In genomic region chr12:54280401-54281260, GRCh38 we compare ENCODE assay signal across 8 cellular contexts. TPM values are rescaled to one million over a fixed set of nuclear protein-coding genes. Genes with fewer than 3 reads are reported as not detected.
DNase-seq lines count a peak whose midpoint lies in the region; ATAC-seq and TF ChIP-seq lines count a peak whose summit lies in the region.

TSS of gene HNRNPA1 (plus strand) at chr12:54280726. CDS start at chr12:54280808, 82 bp downstream.

- intact Hi-C loops in PC-3 (cut with micrococcal nuclease): loop anchor here (1.0 kb wide), 2 partner anchors 44 to 79 kb away; no protein-coding TSS in a partner anchor

- H3K9me2 ChIP-seq in PC-3 (replicated peaks; ENCODE audit: low read length): no peaks in the 10 kb centered on the region

- POLR2A ChIA-PET in PC-3 (lab: Charles Lee; ENCODE audit: unreplicated experiment): interaction anchor here (0.5 to 1.9 kb wide), 3 partner anchors 21 to 263 kb away, joined by 3 to 40 read pairs (median 4); partner anchors contain the start of gene COPZ1

- peaks cover 61% of the 10 kb centered on the region for H3K36me3 ChIP-seq in PC-3 (ENCODE audit: low read depth, low read length)

- H3K9ac ChIP-seq in PC-3 (ENCODE audit: low read length): peak within 1 kb of the TSS; percentile 99

- ATAC-seq in GM21576 (IDR thresholded peaks at IDR 0.05; ENCODE audit: unreplicated experiment) (peak; percentile 84), PC-3 (peak; percentile 85)

- CTCF ChIA-PET in PC-3 (lab: Charles Lee): interaction anchor here (0.8 to 1.8 kb wide), 2 partner anchors 29 to 44 kb away, joined by 4 to 7 read pairs; partner anchors contain the start of gene COPZ1

- H3K4me1 ChIP-seq in PC-3 (ENCODE audit: insufficient read depth, low read length): peaks cover 31% of the 10 kb centered on the region

- H3F3A ChIP-seq in PC-3 (ENCODE audit: low read length, unreplicated experiment): peaks cover 13% of the 10 kb centered on the region

- TF ChIP-seq RAD21 in Ishikawa (IDR thresholded peaks at IDR 0.05; ENCODE audit: low read depth): no peak

- BruUV-seq in PC-3 (replicated peaks; lab: Mats Ljungman, UMichigan): TSS peak; percentile 53

- peaks cover 44% of the 10 kb centered on the region for H4K20me1 ChIP-seq in PC-3 (ENCODE audit: low read length)

- peaks cover 85% of the 10 kb centered on the region for H3K79me2 ChIP-seq in PC-3 (ENCODE audit: low read length)

- peak within 1 kb of the TSS; percentile 88 for H3K4me3 ChIP-seq in PC-3 (ENCODE audit: low read length)

- DNase-seq in DMS153 (lab: John Stamatoyannopoulos, UW): peak; percentile 99
- DNase-seq in PC-3: peak; percentile 99
- DNase-seq in activated T-cell treated with anti-CD3 and anti-CD28 coated beads for 48 hours (ENCODE audit: low read depth): peak; percentile 87
- peak; percentile 99 to 100 for DNase-seq in erythroblast (lab: John Stamatoyannopoulos, UW)
- peak; percentile 99 for DNase-seq in mucosa of gallbladder (ENCODE audit: low spot score)
- DNase-seq in stimulated activated CD8-positive, alpha-beta memory T cell treated with anti-CD3 and anti-CD28 coated beads, Interleukin-4, amount 100 ng/mL, for 4 hours (ENCODE audit: low read depth in 2 of 2, low spot score in 1 of 2): peak; percentile 87 to 92

- peak within 1 kb of the TSS; percentile 91 for H3K4me2 ChIP-seq in PC-3 (ENCODE audit: low read length)

- TF ChIP-seq EP300 in Ishikawa (IDR thresholded peaks at IDR 0.05; ENCODE audit: borderline replicate concordance): no peak

- no peaks in the 10 kb centered on the region for H3K9me3 ChIP-seq in PC-3 (ENCODE audit: low read length)

- H3K27me3 ChIP-seq in PC-3 (ENCODE audit: low read length): no peaks in the 10 kb centered on the region

- peak; percentile 100 for TF ChIP-seq POLR2A in erythroblast (IDR thresholded peaks at IDR 0.05; ENCODE audit: low read length)

- H2AFZ ChIP-seq in PC-3 (ENCODE audit: low read length): peak within 1 kb of the TSS; percentile 79

- H3K27ac ChIP-seq in PC-3 (ENCODE audit: low read length): peak within 1 kb of the TSS; percentile 87

- TF ChIP-seq CTCF in PC-3 (conservative IDR thresholded peaks at IDR 0.05; ENCODE audit: low read depth, low read length): no peak

TF ChIP-seq in Ishikawa, 13 proteins besides CTCF, POLR2A, EP300 and RAD21:
- 0 out of 2 replicates have a peak, but pooled peaks have one; percentile 45 for TF ChIP-seq EGR1 (IDR thresholded peaks at IDR 0.05)
- peak; percentile 99 for TF ChIP-seq TAF1 (IDR thresholded peaks at IDR 0.05; ENCODE audit: low read depth)
- TF ChIP-seq ZBTB7A (IDR thresholded peaks at IDR 0.05; ENCODE audit: low read depth): no peak
- TF ChIP-seq USF1 (IDR thresholded peaks at IDR 0.05): no peak
- TF ChIP-seq TEAD4 (IDR thresholded peaks at IDR 0.05): peak; percentile 36; the same call in 1 of the 2 replicates
- TF ChIP-seq TCF12 (IDR thresholded peaks at IDR 0.05; ENCODE audit: low read depth): peak; percentile 41; the same call in 1 of the 2 replicates
- peak; percentile 94 for TF ChIP-seq YY1 (IDR thresholded peaks at IDR 0.05; ENCODE audit: low read depth)
- TF ChIP-seq MAX (IDR thresholded peaks at IDR 0.05): peak; percentile 97
- TF ChIP-seq CREB1 (IDR thresholded peaks at IDR 0.05; ENCODE audit: low read depth): peak; percentile 90
TF ChIP-seq in Ishikawa: peak in this region for 7.

RNA-seq across cellular contexts. Expression of gene HNRNPA1, which starts in this region (rescaled TPM):
- total RNA-seq in PC-3 (2014; rRNA removed) (465 and 516 TPM in 2 replicates), mucosa of gallbladder (686 TPM)

Comparison
In these comparisons a context has a peak if more than half of its experiments do, and no peak if none do; other contexts are left out.
1. Peak in every context shown above with its lines: DNase-seq, ATAC-seq, H3K4me3 ChIP-seq and H3K27ac ChIP-seq.